ENCODE assay signal across 1 cellular context in the genomic region with DNA sequence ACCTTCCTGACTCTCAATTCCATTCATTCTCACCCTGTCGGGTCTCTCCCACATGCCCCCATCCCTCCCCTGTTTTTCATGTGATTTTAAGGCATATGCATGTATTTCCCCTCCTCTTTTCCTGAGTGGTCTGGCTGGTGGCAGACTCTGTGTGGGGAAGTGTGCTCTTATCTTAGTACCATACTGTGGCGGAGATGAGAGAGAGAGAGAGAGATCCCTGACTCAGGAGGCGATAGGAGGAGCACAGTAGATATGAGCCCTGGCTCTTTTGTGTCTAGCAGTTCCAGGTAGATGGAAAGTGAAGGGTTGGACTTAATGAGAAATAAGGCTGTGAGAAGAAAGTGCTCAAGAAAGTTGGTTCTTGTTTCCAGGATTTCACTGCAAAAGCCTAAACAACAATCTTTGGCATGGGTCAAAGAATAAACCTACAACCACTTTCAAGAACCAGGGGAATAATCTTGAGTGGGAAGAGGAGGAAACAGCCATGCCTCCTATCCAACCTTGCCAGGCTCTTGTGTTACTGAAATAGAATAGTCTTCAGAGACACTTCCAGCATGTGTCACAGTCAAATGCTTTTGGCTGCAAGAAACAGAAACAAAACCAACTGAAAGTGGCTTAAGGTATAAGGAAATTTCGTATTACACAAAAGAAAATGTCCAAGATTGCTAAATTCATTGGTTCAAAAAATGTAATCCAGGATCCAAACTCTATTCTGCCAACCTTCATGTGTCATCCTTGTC.
TF ChIP-seq lines count a peak whose summit lies in the region.

No MANE protein-coding gene starts in this region.

TF ChIP-seq in K562, 482 proteins besides CTCF, POLR2A, EP300 and RAD21 (continued from another document and continues in another):
- TF ChIP-seq RREB1 (CRISPR knock-in tag; IDR thresholded peaks at IDR 0.05) (0 out of 2 replicates have a peak, but pooled peaks have one; percentile 24), ERF (CRISPR knock-in tag; IDR thresholded peaks at IDR 0.05) (no peak), ZKSCAN8 (CRISPR knock-in tag; IDR thresholded peaks at IDR 0.05) (no peak), ATF2 (CRISPR knock-in tag; IDR thresholded peaks at IDR 0.05) (no peak), ZNF699 (CRISPR knock-in tag; IDR thresholded peaks at IDR 0.05; ENCODE audit: insufficient replicate concordance) (no peak), HNRNPL (IDR thresholded peaks at IDR 0.05; ENCODE audit: low read depth, low read length) (no peak), CBX8 (IDR thresholded peaks at IDR 0.05; ENCODE audit: borderline replicate concordance, extremely low read depth, low read depth, low read length, poor library complexity, severe bottlenecking) (no peak), JUND (IDR thresholded peaks at IDR 0.05; ENCODE audit: borderline replicate concordance, low read depth, low read length) (peak; percentile 83), JUND (tag; IDR thresholded peaks at IDR 0.05; ENCODE audit: borderline replicate concordance, low read depth, low read length) (peak; percentile 84; the same call in 2 of the 3 replicates), NCOA2 (IDR thresholded peaks at IDR 0.05; ENCODE audit: partially characterized antibody in 2 of 2) (no peak), ZNF398 (CRISPR knock-in tag; IDR thresholded peaks at IDR 0.05) (no peak), ZNF766 (CRISPR knock-in tag; conservative IDR thresholded peaks at IDR 0.05) (peak; percentile 6; the same call in 1 of the 2 replicates), ZFP36 (IDR thresholded peaks at IDR 0.05; ENCODE audit: low read depth, low read length, partially characterized antibody) (no peak), CHD1 (IDR thresholded peaks at IDR 0.05; ENCODE audit: low read length) (no peak), ZNF707 (CRISPR knock-in tag; conservative IDR thresholded peaks at IDR 0.05) (no peak), ZNF133 (CRISPR knock-in tag; IDR thresholded peaks at IDR 0.05) (no peak), E2F4 (CRISPR knock-in tag; IDR thresholded peaks at IDR 0.05; ENCODE audit: low read depth) (no peak), NFATC3 (IDR thresholded peaks at IDR 0.05) (0 out of 2 replicates have a peak, but pooled peaks have one; percentile 28), HDAC1 (IDR thresholded peaks at IDR 0.05) (peak; percentile 58 to 92; a peak in 3 of 4 replicates), E4F1 (CRISPR knock-in tag; IDR thresholded peaks at IDR 0.05; ENCODE audit: borderline replicate concordance) (no peak), NR2C1 (IDR thresholded peaks at IDR 0.05) (no peak), NR2C1 (tag; IDR thresholded peaks at IDR 0.05) (no peak), ZNF143 (CRISPR knock-in tag; IDR thresholded peaks at IDR 0.05) (no peak), ELF2 (CRISPR knock-in tag; IDR thresholded peaks at IDR 0.05) (no peak), ZNF644 (tag; IDR thresholded peaks at IDR 0.05; ENCODE audit: low read depth) (no peak), FOXP1 (CRISPR knock-in tag; IDR thresholded peaks at IDR 0.05) (0 out of 2 replicates have a peak, but pooled peaks have one; percentile 26), PHB (CRISPR knock-in tag; IDR thresholded peaks at IDR 0.05) (no peak), NRF1 (conservative IDR thresholded peaks at IDR 0.05 in 1 of 2, IDR thresholded peaks at IDR 0.05 in 1 of 2) (no peak), ZEB2 (IDR thresholded peaks at IDR 0.05) (peak; percentile 87), POLR2G (IDR thresholded peaks at IDR 0.05; ENCODE audit: low read depth, low read length) (no peak), CEBPG (CRISPR knock-in tag; IDR thresholded peaks at IDR 0.05) (no peak), CEBPG (tag; conservative IDR thresholded peaks at IDR 0.05 in 1 of 2, IDR thresholded peaks at IDR 0.05 in 1 of 2) (no peak), RERE (CRISPR knock-in tag; IDR thresholded peaks at IDR 0.05; ENCODE audit: borderline replicate concordance) (no peak)
- TF ChIP-seq, protein P1, sequence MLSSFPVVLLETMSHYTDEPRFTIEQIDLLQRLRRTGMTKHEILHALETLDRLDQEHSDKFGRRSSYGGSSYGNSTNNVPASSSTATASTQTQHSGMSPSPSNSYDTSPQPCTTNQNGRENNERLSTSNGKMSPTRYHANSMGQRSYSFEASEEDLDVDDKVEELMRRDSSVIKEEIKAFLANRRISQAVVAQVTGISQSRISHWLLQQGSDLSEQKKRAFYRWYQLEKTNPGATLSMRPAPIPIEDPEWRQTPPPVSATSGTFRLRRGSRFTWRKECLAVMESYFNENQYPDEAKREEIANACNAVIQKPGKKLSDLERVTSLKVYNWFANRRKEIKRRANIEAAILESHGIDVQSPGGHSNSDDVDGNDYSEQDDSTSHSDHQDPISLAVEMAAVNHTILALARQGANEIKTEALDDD (IDR thresholded peaks at IDR 0.05): no peak; the same call in 1 of the 2 replicates
- TF ChIP-seq, protein P2, sequence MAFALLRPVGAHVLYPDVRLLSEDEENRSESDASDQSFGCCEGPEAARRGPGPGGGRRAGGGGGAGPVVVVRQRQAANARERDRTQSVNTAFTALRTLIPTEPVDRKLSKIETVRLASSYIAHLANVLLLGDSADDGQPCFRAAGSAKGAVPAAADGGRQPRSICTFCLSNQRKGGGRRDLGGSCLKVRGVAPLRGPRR (CRISPR knock-in tag; IDR thresholded peaks at IDR 0.05): no peak
- TF ChIP-seq, protein P3, sequence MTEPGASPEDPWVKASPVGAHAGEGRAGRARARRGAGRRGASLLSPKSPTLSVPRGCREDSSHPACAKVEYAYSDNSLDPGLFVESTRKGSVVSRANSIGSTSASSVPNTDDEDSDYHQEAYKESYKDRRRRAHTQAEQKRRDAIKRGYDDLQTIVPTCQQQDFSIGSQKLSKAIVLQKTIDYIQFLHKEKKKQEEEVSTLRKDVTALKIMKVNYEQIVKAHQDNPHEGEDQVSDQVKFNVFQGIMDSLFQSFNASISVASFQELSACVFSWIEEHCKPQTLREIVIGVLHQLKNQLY (CRISPR knock-in tag; conservative IDR thresholded peaks at IDR 0.05): no peak
